ENCODE assay signal across 19 cellular contexts in the genomic region with DNA sequence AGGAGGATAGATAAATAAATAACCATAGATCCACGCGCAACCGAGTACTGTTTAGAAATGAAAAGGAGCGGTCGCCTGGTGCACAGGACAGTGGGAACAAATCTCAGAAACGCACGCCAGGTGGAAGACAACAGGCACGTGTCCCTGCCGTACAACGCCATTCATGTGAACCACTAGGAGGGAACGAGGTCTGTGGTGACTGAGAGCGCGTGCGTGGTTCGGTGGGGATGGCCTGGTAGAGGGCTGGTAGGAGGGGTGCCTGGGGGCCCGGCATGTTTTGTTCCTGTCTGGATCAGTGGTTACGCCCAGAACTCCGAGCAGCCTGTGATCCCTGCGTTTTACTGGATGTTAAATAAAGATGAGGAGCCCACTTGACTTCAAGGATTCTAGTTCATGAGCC.
"Had no signal": no experiment of that assay in that cellular context is flagged by ENCODE, and none has a peak within 500 bp of the region (broad histone marks: within the 10 kb centered on the region; RNA-seq: fewer than 3 reads in every experiment).

No MANE protein-coding gene starts in this region.

- H3K27me3 Mint-ChIP-seq: activated CD4-positive, alpha-beta T cell treated with anti-CD3 and anti-CD28 coated beads for 36 hours; activated CD8-positive, alpha-beta T cell treated with anti-CD3 and anti-CD28 coated beads for 36 hours; activated naive CD8-positive, alpha-beta T cell treated with anti-CD3 and anti-CD28 coated beads, Interleukin-2, amount 10 ng/mL, durations not matched to agents 7 days and 5 days had no signal

- H3K27me3 ChIP-seq: adrenal gland, MG63 had no signal

- ATAC-seq: activated CD4-positive, alpha-beta T cell treated with anti-CD3 and anti-CD28 coated beads for 36 hours; activated CD8-positive, alpha-beta T cell treated with anti-CD3 and anti-CD28 coated beads for 36 hours; activated T-cell treated with anti-CD3 and anti-CD28 coated beads, Interleukin-2, amount 50 U/mL, for 72 hours had no signal

- H3K4me3 Mint-ChIP-seq: activated CD4-positive, alpha-beta T cell treated with anti-CD3 and anti-CD28 coated beads for 36 hours; activated CD8-positive, alpha-beta T cell treated with anti-CD3 and anti-CD28 coated beads for 36 hours; activated naive CD8-positive, alpha-beta T cell treated with anti-CD3 and anti-CD28 coated beads, Interleukin-2, amount 10 ng/mL, durations not matched to agents 7 days and 5 days; activated T-cell treated with anti-CD3 and anti-CD28 coated beads, Interleukin-2, amount 50 U/mL, for 72 hours had no signal

- H3K9me3 Mint-ChIP-seq: activated CD8-positive, alpha-beta T cell treated with anti-CD3 and anti-CD28 coated beads for 36 hours; activated naive CD8-positive, alpha-beta T cell treated with anti-CD3 and anti-CD28 coated beads, Interleukin-2, amount 10 ng/mL, durations not matched to agents 7 days and 5 days; activated T-cell treated with anti-CD3 and anti-CD28 coated beads, Interleukin-2, amount 50 U/mL, for 72 hours; activated T-helper 2 cell treated with anti-CD3 and anti-CD28 coated beads, Interferon-gamma antibody, Interleukin-2, Interleukin-4, amounts not matched to agents 10 μg/mL and 5 μg/mL and 100 μg/mL, durations not matched to agents 14 hours and 24 hours and 36 hours had no signal

- H3K27ac Mint-ChIP-seq: activated CD4-positive, alpha-beta T cell treated with anti-CD3 and anti-CD28 coated beads for 36 hours; activated CD8-positive, alpha-beta T cell treated with anti-CD3 and anti-CD28 coated beads for 36 hours; activated naive CD8-positive, alpha-beta T cell treated with anti-CD3 and anti-CD28 coated beads, Interleukin-2, amount 10 ng/mL, durations not matched to agents 7 days and 5 days; activated T-cell treated with anti-CD3 and anti-CD28 coated beads, Interleukin-2, amount 50 U/mL, for 72 hours; activated T-helper 2 cell treated with anti-CD3 and anti-CD28 coated beads, Interferon-gamma antibody, Interleukin-2, Interleukin-4, amounts not matched to agents 10 μg/mL and 5 μg/mL and 100 μg/mL, durations not matched to agents 14 hours and 24 hours and 36 hours had no signal

- H3K4me3 ChIP-seq: adrenal gland, MG63 had no signal

- DNase-seq: activated CD4-positive, alpha-beta T cell treated with anti-CD3 and anti-CD28 coated beads for 36 hours; activated CD8-positive, alpha-beta memory T cell treated with anti-CD3 and anti-CD28 coated beads, Interleukin-2, amount 50 U/mL, for 4 hours; activated CD8-positive, alpha-beta T cell treated with anti-CD3 and anti-CD28 coated beads for 36 hours; activated naive CD4-positive, alpha-beta T cell treated with anti-CD3 and anti-CD28 coated beads, Interleukin-2, amount 50 U/mL, for 16 hours; activated naive CD8-positive, alpha-beta T cell treated with anti-CD3 and anti-CD28 coated beads, Interleukin-2, amount 10 ng/mL, durations not matched to agents 7 days and 5 days; activated T-cell treated with anti-CD3 and anti-CD28 coated beads, Interleukin-2, amount 50 U/mL, for 72 hours; central memory CD4-positive, alpha-beta T cell; MG63; MV-4-11; NCI-H1092 treated with DMSO at 0.1 percent for 48 hours; NCI-H1436 treated with DMSO at 0.1 percent for 48 hours; NCI-H187; NCI-H2081; SIG-M5; WERI-Rb-1 had no signal

- H3K4me1 Mint-ChIP-seq: activated CD4-positive, alpha-beta T cell treated with anti-CD3 and anti-CD28 coated beads for 36 hours had no signal

- H3K36me3 ChIP-seq: MG63 had no signal

- H3K9me3 ChIP-seq: adrenal gland, MG63 had no signal

- FAIRE-seq: bronchial epithelial cell, RCC 7860 had no signal

- H3K27ac ChIP-seq: adrenal gland, WERI-Rb-1 had no signal
